In genomic region chr6:7996538-7997225, GRCh38 we compare ENCODE assay signal across 14 cellular contexts.
DNase-seq lines count a peak whose midpoint lies in the region; TF ChIP-seq lines count a peak whose summit lies in the region.
"Had no signal": no experiment of that assay in that cellular context is flagged by ENCODE, and none has a peak within 500 bp of the region (broad histone marks: within the 10 kb centered on the region; RNA-seq: fewer than 3 reads in every experiment).

No MANE protein-coding gene starts in this region.

- H3K9ac ChIP-seq in GM23248: no peak overlapping the region
- no peak overlapping the region for H3K9ac ChIP-seq in adipocyte (ENCODE audit: low read length)

- H3K4me2 ChIP-seq in GM23248 (ENCODE audit: unreplicated experiment): no peak overlapping the region

- no peaks in the 10 kb centered on the region for H4K20me1 ChIP-seq in GM23248 (ENCODE audit: insufficient read depth)

- H3K79me2 ChIP-seq in GM23248 (ENCODE audit: insufficient read depth): no peaks in the 10 kb centered on the region

- no peaks in the 10 kb centered on the region for H3K9me2 ChIP-seq in GM23248 (ENCODE audit: insufficient read depth)

- peak; percentile 47 for DNase-seq in GM23248
- DNase-seq in adipocyte (ENCODE audit: low read depth): peak; percentile 63
- peak; percentile 41 to 84 for DNase-seq in foreskin fibroblast
- DNase-seq in skeletal muscle cell (ENCODE audit: low read depth): peak; percentile 71
- DNase-seq in epidermal melanocyte (ENCODE audit: insufficient read length, low spot score): no peak
- no peak for DNase-seq in islet precursor cell
- DNase-seq in NCI-H2029 (lab: John Stamatoyannopoulos, UW): no peak
- DNase-seq: activated B cell treated with CpG ODN at 0.5 μM for 24 hours; activated T-cell treated with anti-CD3 and anti-CD28 coated beads, Interleukin-2, amount 50 U/mL, for 1 hour; body of pancreas; erythroblast; left colon; stimulated activated CD4-positive, alpha-beta T cell treated with anti-CD3 and anti-CD28 coated beads, Interleukin-1b, Interleukin-23, amount 100 ng/mL, for 48 hours; stimulated activated naive CD8-positive, alpha-beta T cell treated with anti-CD3 and anti-CD28 coated beads, Interleukin-15, Interleukin-2, amounts not matched to agents 100 U/mL and 50 U/mL, for 24 hours had no signal

- WGBS in GM23248 (ENCODE audit: low coverage in 1 of 2, low lambda C conversion rate in 2 of 2, missing lambda C conversion rate in 2 of 2), 2 experiments: 42 to 44% methylated on average over 10 of the region's 10 CpGs

- in situ Hi-C loops in GM23248 (cut with MboI): no loop called here

- no peaks in the 10 kb centered on the region for H3K36me3 ChIP-seq in GM23248 (ENCODE audit: low read depth)
- no peaks in the 10 kb centered on the region for H3K36me3 ChIP-seq in adipocyte (ENCODE audit: control insufficient read depth, insufficient read depth, low read length, severe bottlenecking)

- H2AFZ ChIP-seq in GM23248: no peak overlapping the region

- H3K4me1 ChIP-seq in GM23248 (ENCODE audit: insufficient read depth) (peaks cover 40% of the 10 kb centered on the region), adipocyte (ENCODE audit: control insufficient read depth, insufficient read depth, low read length) (peaks cover 27% of the 10 kb centered on the region)

- peaks cover 40% of the 10 kb centered on the region for H3F3A ChIP-seq in GM23248 (ENCODE audit: insufficient read depth)

- H3K9me3 ChIP-seq in GM23248 (ENCODE audit: low read depth) (no peaks in the 10 kb centered on the region), adipocyte (ENCODE audit: control insufficient read depth, low read length) (no peaks in the 10 kb centered on the region)
- H3K9me3 ChIP-seq: body of pancreas had no signal

- H3K27me3 ChIP-seq in GM23248 (replicated peaks; ENCODE audit: insufficient read depth) (no peaks in the 10 kb centered on the region), adipocyte (replicated peaks; ENCODE audit: control insufficient read depth, insufficient read depth, low read length) (no peaks in the 10 kb centered on the region)
- H3K27me3 ChIP-seq: body of pancreas had no signal

- no peak for TF ChIP-seq CTCF in foreskin fibroblast (IDR thresholded peaks at IDR 0.05; ENCODE audit: low read depth, low read length)

- H3K4me3 ChIP-seq in GM23248: no peak overlapping the region
- no peak overlapping the region for H3K4me3 ChIP-seq in adipocyte (ENCODE audit: low read length)
- no peak overlapping the region for H3K4me3 ChIP-seq in foreskin fibroblast (ENCODE audit: low read depth in 1 of 2, low read length in 2 of 2)
- no peak overlapping the region for H3K4me3 ChIP-seq in skeletal muscle cell (ENCODE audit: low read depth, low read length)
- H3K4me3 ChIP-seq: body of pancreas had no signal

- H3K27ac ChIP-seq in GM23248: no peak overlapping the region
- H3K27ac ChIP-seq: body of pancreas had no signal

Comparison
In these comparisons a context has a peak if more than half of its experiments do, and no peak if none do; other contexts are left out.
1. DNase-seq: peak in GM23248 (single experiment), adipocyte (single experiment), foreskin fibroblast (2 of 2) and skeletal muscle cell (single experiment); none in epidermal melanocyte (single experiment), islet precursor cell (single experiment) and NCI-H2029 (single experiment).